ENCODE assay signal across 25 cellular contexts in genomic region chr4:186248643-186249042, GRCh38. TPM values are rescaled to one million over a fixed set of nuclear protein-coding genes. Genes with fewer than 3 reads are reported as not detected.
"Had no signal": no experiment of that assay in that cellular context is flagged by ENCODE, and none has a peak within 500 bp of the region (broad histone marks: within the 10 kb centered on the region; RNA-seq: fewer than 3 reads in every experiment).

No MANE protein-coding gene starts in this region.

- H3K36me3 ChIP-seq: cardiac muscle cell, lower lobe of right lung, neural progenitor cell, thoracic aorta, vagina had no signal

- H3K4me2 ChIP-seq: neural progenitor cell, smooth muscle cell had no signal

- H3K9ac ChIP-seq: neural progenitor cell had no signal

- H3K4me1 ChIP-seq: lower lobe of right lung, sigmoid colon, vagina had no signal

- H3K27me3 ChIP-seq: cardiac muscle cell, neural progenitor cell, sigmoid colon, vagina had no signal

- H3K9me3 ChIP-seq: lower lobe of right lung, sigmoid colon, thoracic aorta, vagina had no signal

- H3K27ac ChIP-seq: cardiac muscle cell, lower lobe of right lung, neural progenitor cell, sigmoid colon, thoracic aorta, vagina had no signal

- DNase-seq: activated CD4-positive, alpha-beta memory T cell treated with anti-CD3 and anti-CD28 coated beads, Interleukin-2, amount 10 ng/mL, durations not matched to agents 7 days and 5 days; activated CD4-positive, alpha-beta T cell treated with anti-CD3 and anti-CD28 coated beads, Interleukin-2, amount 10 ng/mL, durations not matched to agents 24 days and 14 days; activated gamma-delta T cell; activated naive CD4-positive, alpha-beta T cell treated with anti-CD3 and anti-CD28 coated beads, Interleukin-2, amount 50 U/mL, for 16 hours; activated naive CD8-positive, alpha-beta T cell treated with anti-CD3 and anti-CD28 coated beads, Interleukin-2, amount 50 U/mL, for 24 hours; erythroblast; foreskin fibroblast; hippocampal formation; lower lobe of right lung; naive thymus-derived CD8-positive, alpha-beta T cell; retina; sigmoid colon; stimulated activated CD4-positive, alpha-beta T cell treated with anti-CD3 and anti-CD28 coated beads, Interleukin-15, amount 100 ng/mL, for 24 hours; stimulated activated CD4-positive, alpha-beta T cell treated with anti-CD3 and anti-CD28 coated beads, Interleukin-2, amount 100 ng/mL, for 48 hours; stimulated activated CD8-positive, alpha-beta memory T cell treated with anti-CD3 and anti-CD28 coated beads, Interleukin-4, amount 100 ng/mL, for 48 hours; stimulated activated naive CD4-positive, alpha-beta T cell; T-helper 2 cell had no signal

- H3K4me3 ChIP-seq: cardiac muscle cell, lower lobe of right lung, neural progenitor cell, sigmoid colon, smooth muscle cell, thoracic aorta, vagina had no signal

RNA-seq across cellular contexts. Expression of gene F11, which starts 17.3 kb away (rescaled TPM):
- total RNA-seq: activated CD4-positive, alpha-beta memory T cell treated with anti-CD3 and anti-CD28 coated beads, Interleukin-2, amount 10 ng/mL, durations not matched to agents 7 days and 5 days; activated CD4-positive, alpha-beta T cell treated with anti-CD3 and anti-CD28 coated beads, Interleukin-2, amount 10 ng/mL, durations not matched to agents 24 days and 14 days; cardiac muscle cell; chondrocyte; fibroblast of lung; kidney epithelial cell; naive thymus-derived CD8-positive, alpha-beta T cell; smooth muscle cell; thoracic aorta; vagina had no signal
- polyA plus RNA-seq: cardiac muscle cell; fibroblast of lung; naive thymus-derived CD8-positive, alpha-beta T cell; smooth muscle cell had no signal

RNA-seq across cellular contexts. Expression of gene KLKB1, which starts 21.3 kb away (rescaled TPM):
- total RNA-seq: activated CD4-positive, alpha-beta memory T cell treated with anti-CD3 and anti-CD28 coated beads, Interleukin-2, amount 10 ng/mL, durations not matched to agents 7 days and 5 days; smooth muscle cell had no signal
- polyA plus RNA-seq: cardiac muscle cell; naive thymus-derived CD8-positive, alpha-beta T cell; smooth muscle cell had no signal
